In the genomic region with DNA sequence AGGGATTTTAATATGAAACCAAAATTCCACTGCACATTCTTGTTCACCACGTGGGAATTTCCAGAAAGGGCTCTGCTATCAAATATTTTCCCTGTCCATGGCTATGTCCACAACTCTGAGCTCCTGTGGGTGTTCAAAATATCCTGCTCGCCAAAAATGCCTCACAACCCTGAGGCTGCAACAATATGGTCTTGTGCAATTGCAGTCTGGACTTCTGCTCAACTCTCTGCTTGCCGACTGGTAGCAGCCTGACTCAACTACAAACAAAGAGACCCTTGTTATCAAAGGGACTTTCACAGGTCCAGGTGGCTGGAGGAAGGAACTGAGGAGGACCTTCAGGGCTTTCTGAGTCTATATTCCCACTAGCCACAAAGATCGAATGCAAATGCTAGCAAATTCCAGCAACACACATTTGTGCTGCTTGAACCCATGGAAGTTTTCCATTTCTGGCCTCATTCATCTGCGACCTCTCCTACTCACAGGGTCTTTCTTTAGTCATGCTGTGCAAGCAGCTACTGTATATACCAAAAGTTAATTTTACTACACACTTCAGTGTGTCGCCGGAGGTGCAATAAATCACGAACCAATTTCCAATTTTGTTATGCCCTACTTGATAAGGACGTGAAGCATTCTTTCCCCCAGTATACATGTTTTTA, we compare ENCODE assay signal across 12 cellular contexts.
DNase-seq lines count a peak whose midpoint lies in the region; ATAC-seq and TF ChIP-seq lines count a peak whose summit lies in the region.
"Had no signal": no experiment of that assay in that cellular context is flagged by ENCODE, and none has a peak within 500 bp of the region (broad histone marks: within the 10 kb centered on the region; RNA-seq: fewer than 3 reads in every experiment).

No MANE protein-coding gene starts in this region.

- no peak overlapping the region for H3K27ac Mint-ChIP-seq in MCF 10A (ENCODE audit: low read depth, unreplicated experiment)
- no peak overlapping the region for H3K27ac Mint-ChIP-seq in activated CD4-positive, alpha-beta T cell treated with anti-CD3 and anti-CD28 coated beads, Interleukin-2, amount 10 ng/mL, durations not matched to agents 24 days and 14 days
- H3K27ac Mint-ChIP-seq: activated CD4-positive, alpha-beta T cell treated with anti-CD3 and anti-CD28 coated beads for 36 hours had no signal

- CTCF ChIA-PET in MCF 10A (lab: Yijun Ruan, JAX): interaction anchor here (0.6 to 0.7 kb wide), 2 partner anchors 47 to 348 kb away, joined by 3 to 5 read pairs; no protein-coding TSS in a partner anchor

- no peaks in the 10 kb centered on the region for H3K9me3 Mint-ChIP-seq in MCF 10A (ENCODE audit: unreplicated experiment)
- peaks cover 5% of the 10 kb centered on the region for H3K9me3 Mint-ChIP-seq in activated CD4-positive, alpha-beta T cell treated with anti-CD3 and anti-CD28 coated beads, Interleukin-2, amount 10 ng/mL, durations not matched to agents 24 days and 14 days

- BruUV-seq in MCF 10A (replicated peaks; lab: Mats Ljungman, UMichigan): no TSS peak

- H3K4me1 Mint-ChIP-seq in MCF 10A (ENCODE audit: insufficient read depth, unreplicated experiment): peaks cover 6% of the 10 kb centered on the region
- no peaks in the 10 kb centered on the region for H3K4me1 Mint-ChIP-seq in activated CD4-positive, alpha-beta T cell treated with anti-CD3 and anti-CD28 coated beads, Interleukin-2, amount 10 ng/mL, durations not matched to agents 24 days and 14 days
- H3K4me1 Mint-ChIP-seq: activated CD4-positive, alpha-beta T cell treated with anti-CD3 and anti-CD28 coated beads for 36 hours had no signal

- POLR2A ChIA-PET in MCF 10A (lab: Yijun Ruan, JAX): interaction anchor here (0.6 kb wide), 2 partner anchors 161 to 982 kb away, joined by 3 read pairs; no protein-coding TSS in a partner anchor

- H3K36me3 ChIP-seq in HUES6 (ENCODE audit: control insufficient read depth, insufficient read depth, low read length): 0 out of 2 replicates have a peak, but pooled peaks cover 3% of the 10 kb centered on the region

- peak overlapping the region; percentile 38; the same call in 1 of the 2 replicates for H3K27ac ChIP-seq in HUES6 (ENCODE audit: low read depth, low read length)
- H3K27ac ChIP-seq in right cardiac atrium (ENCODE audit: low read length): no peak overlapping the region
- H3K27ac ChIP-seq: KMS-11 had no signal

- no peak overlapping the region for H3K9ac ChIP-seq in HUES6 (ENCODE audit: low read length)
- H3K9ac ChIP-seq: KMS-11 had no signal

- 63% methylated on average over 9 of the region's 9 CpGs for WGBS in right cardiac atrium

- H3K36me3 Mint-ChIP-seq in MCF 10A (ENCODE audit: insufficient read depth, unreplicated experiment): no peaks in the 10 kb centered on the region
- no peaks in the 10 kb centered on the region for H3K36me3 Mint-ChIP-seq in activated CD4-positive, alpha-beta T cell treated with anti-CD3 and anti-CD28 coated beads, Interleukin-2, amount 10 ng/mL, durations not matched to agents 24 days and 14 days (ENCODE audit: low read depth)

- no peak for TF ChIP-seq CTCF in MCF 10A (IDR thresholded peaks at IDR 0.05; ENCODE audit: unreplicated experiment)

- ATAC-seq in right cardiac atrium (peak; percentile 92 to 96), sciatic nerve (peak; percentile 98)
- ATAC-seq: activated CD4-positive, alpha-beta T cell treated with anti-CD3 and anti-CD28 coated beads for 36 hours had no signal

- intact Hi-C loops in MCF 10A (cut with micrococcal nuclease) (no loop called here), right cardiac atrium (cut with DNase I) (no loop called here), sciatic nerve (cut with DNase I) (no loop called here)
- intact Hi-C loops in activated CD4-positive, alpha-beta T cell treated with anti-CD3 and anti-CD28 coated beads, Interleukin-2, amount 10 ng/mL, durations not matched to agents 24 days and 14 days (cut with micrococcal nuclease): no loop called here

- DNase-seq in MCF 10A (ENCODE audit: unreplicated experiment): peak; percentile 50
- DNase-seq in right cardiac atrium: peak; percentile 42 to 70 (median 55)
- peak; percentile 60 for DNase-seq in sciatic nerve (ENCODE audit: low spot score)
- no peak for DNase-seq in UCSD-AML1 (lab: John Stamatoyannopoulos, UW; ENCODE audit: unreplicated experiment)
- DNase-seq in KG1 (lab: John Stamatoyannopoulos, UW): no peak
- DNase-seq in activated CD4-positive, alpha-beta T cell treated with anti-CD3 and anti-CD28 coated beads, Interleukin-2, amount 10 ng/mL, durations not matched to agents 24 days and 14 days: no peak
- no peak for DNase-seq in DMS114 treated with DMSO at 0.1 percent for 48 hours (lab: John Stamatoyannopoulos, UW; ENCODE audit: unreplicated experiment)
- DNase-seq: activated CD4-positive, alpha-beta T cell treated with anti-CD3 and anti-CD28 coated beads for 36 hours; activated naive CD4-positive, alpha-beta T cell treated with Interleukin-2 at 50 U/mL for 16 hours; SIG-M5 had no signal

- no peaks in the 10 kb centered on the region for H3K27me3 Mint-ChIP-seq in MCF 10A (ENCODE audit: insufficient read depth, unreplicated experiment)
- peaks cover 5% of the 10 kb centered on the region for H3K27me3 Mint-ChIP-seq in activated CD4-positive, alpha-beta T cell treated with anti-CD3 and anti-CD28 coated beads, Interleukin-2, amount 10 ng/mL, durations not matched to agents 24 days and 14 days
- H3K27me3 Mint-ChIP-seq: activated CD4-positive, alpha-beta T cell treated with anti-CD3 and anti-CD28 coated beads for 36 hours had no signal

- peaks cover 15% of the 10 kb centered on the region for H3K4me1 ChIP-seq in HUES6 (ENCODE audit: control insufficient read depth, insufficient read depth, low read length)
- H3K4me1 ChIP-seq in right cardiac atrium (ENCODE audit: control insufficient read depth, insufficient read depth, low read length): no peaks in the 10 kb centered on the region

- H3K9me3 ChIP-seq in HUES6 (ENCODE audit: control insufficient read depth, insufficient read depth, low read depth, low read length): peaks cover 52% of the 10 kb centered on the region
- no peaks in the 10 kb centered on the region for H3K9me3 ChIP-seq in right cardiac atrium (ENCODE audit: control insufficient read depth, low read length)

- H3K4me3 ChIP-seq in HUES6 (ENCODE audit: low read depth, low read length) (no peak overlapping the region), right cardiac atrium (ENCODE audit: low read length) (no peak overlapping the region)

- H3K4me3 Mint-ChIP-seq in MCF 10A (ENCODE audit: unreplicated experiment): no peak overlapping the region
- H3K4me3 Mint-ChIP-seq in activated CD4-positive, alpha-beta T cell treated with anti-CD3 and anti-CD28 coated beads, Interleukin-2, amount 10 ng/mL, durations not matched to agents 24 days and 14 days: no peak overlapping the region
- H3K4me3 Mint-ChIP-seq: activated CD4-positive, alpha-beta T cell treated with anti-CD3 and anti-CD28 coated beads for 36 hours had no signal

- H3K27me3 ChIP-seq in HUES6 (ENCODE audit: control insufficient read depth, insufficient read depth, low read length) (no peaks in the 10 kb centered on the region), right cardiac atrium (ENCODE audit: control insufficient read depth, insufficient read depth) (no peaks in the 10 kb centered on the region)

Comparison
In these comparisons a context has a peak if more than half of its experiments do, and no peak if none do; other contexts are left out.
1. DNase-seq: peak in MCF 10A (single experiment), right cardiac atrium (3 of 3) and sciatic nerve (single experiment); none in UCSD-AML1 (single experiment), KG1 (single experiment), activated CD4-positive, alpha-beta T cell treated with anti-CD3 and anti-CD28 coated beads, Interleukin-2, amount 10 ng/mL, durations not matched to agents 24 days and 14 days (single experiment) and DMS114 treated with DMSO at 0.1 percent for 48 hours (single experiment).